26 cellular contexts compared by ENCODE assay signal in the genomic region with DNA sequence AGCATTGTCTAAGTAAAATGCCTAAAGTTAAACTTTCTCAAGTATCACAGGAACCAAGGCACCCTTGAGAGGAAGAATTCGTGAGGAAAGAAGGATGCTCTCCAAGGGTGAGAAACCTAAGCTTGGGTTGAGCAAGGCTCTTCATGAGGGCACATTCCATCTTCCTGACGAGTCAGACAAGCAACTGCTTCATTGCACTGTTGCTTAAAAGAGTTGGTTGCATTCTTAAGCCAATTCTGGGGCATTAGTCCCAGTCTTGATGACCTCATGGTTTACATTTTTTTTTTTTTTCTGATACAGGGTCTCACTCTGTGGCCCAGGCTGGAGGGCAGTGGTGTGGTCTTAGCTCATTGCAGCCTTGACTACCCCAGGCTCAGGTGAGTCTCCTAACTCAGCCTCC.
DNase-seq lines count a peak whose midpoint lies in the region; ATAC-seq, FAIRE-seq and TF ChIP-seq lines count a peak whose summit lies in the region.
"Had no signal": no experiment of that assay in that cellular context is flagged by ENCODE, and none has a peak within 500 bp of the region (broad histone marks: within the 10 kb centered on the region; RNA-seq: fewer than 3 reads in every experiment).

No MANE protein-coding gene starts in this region.

- H3K4ac ChIP-seq in mesendoderm (ENCODE audit: low read depth, low read length): no peak overlapping the region

- H3K79me2 ChIP-seq in mesendoderm (ENCODE audit: control insufficient read depth, insufficient read depth, low read length): no peaks in the 10 kb centered on the region

- no peak overlapping the region for H4K5ac ChIP-seq in mesendoderm (ENCODE audit: low read length)

- H3K23ac ChIP-seq in mesendoderm (ENCODE audit: low read length): no peak overlapping the region

- no peak overlapping the region for H2BK15ac ChIP-seq in mesendoderm (replicated peaks; ENCODE audit: low read depth)

- H3K9ac ChIP-seq in mesendoderm (ENCODE audit: low read length): no peak overlapping the region

- no peak overlapping the region for H3K4me3 Mint-ChIP-seq in HFFc6
- H3K4me3 Mint-ChIP-seq: CD4-positive, CD25-positive, alpha-beta regulatory T cell; GM23338; nephron; stimulated activated effector memory CD8-positive, alpha-beta T cell treated with anti-CD3 and anti-CD28 coated beads, Interleukin-12 subunit alpha, Interleukin-12 subunit beta, amount 100 ng/mL, for 72 hours had no signal

- no peak overlapping the region for H3K56ac ChIP-seq in mesendoderm (ENCODE audit: low read length)

- no peak for FAIRE-seq in bronchial epithelial cell (lab: Jason Lieb, UNC)
- FAIRE-seq: RCC 7860 had no signal

- TF ChIP-seq CTCF in HFFc6 (IDR thresholded peaks at IDR 0.05) (no peak), bronchial epithelial cell (IDR thresholded peaks at IDR 0.05; ENCODE audit: insufficient read depth, low read length, severe bottlenecking) (no peak)

- ATAC-seq in activated CD4-positive, CD25-positive, alpha-beta regulatory T cell treated with anti-CD3 and anti-CD28 coated beads, Interleukin-2, amount 50 U/mL, for 24 hours: no peak
- ATAC-seq: esophagus mucosa; GM23338; stimulated activated effector memory CD8-positive, alpha-beta T cell treated with anti-CD3 and anti-CD28 coated beads, Interleukin-12 subunit alpha, Interleukin-12 subunit beta, amount 100 ng/mL, for 72 hours had no signal

- H3K4me1 ChIP-seq in mesendoderm (ENCODE audit: control insufficient read depth, low read depth, low read length): no peaks in the 10 kb centered on the region
- H3K4me1 ChIP-seq: colonic mucosa, suprapubic skin had no signal

- H3K4me2 ChIP-seq in mesendoderm (ENCODE audit: low read length): no peak overlapping the region
- H3K4me2 ChIP-seq: GM23338, smooth muscle cell had no signal

- no peak overlapping the region for H2BK120ac ChIP-seq in mesendoderm (ENCODE audit: low read depth, low read length)

- DNase-seq in EH (ENCODE audit: low read depth): peak; percentile 75
- peak; percentile 37 for DNase-seq in HFFc6
- DNase-seq in bronchial epithelial cell (ENCODE audit: low read depth): peak; percentile 17
- DNase-seq in mesendoderm: peak; percentile 9
- DNase-seq in NCI-H1436 (lab: John Stamatoyannopoulos, UW): no peak
- no peak for DNase-seq in NCI-H69 (lab: John Stamatoyannopoulos, UW)
- DNase-seq: activated CD4-positive, alpha-beta T cell treated with anti-CD3 and anti-CD28 coated beads for 4 hours; activated CD8-positive, alpha-beta memory T cell treated with anti-CD3 and anti-CD28 coated beads for 24 hours; activated T-cell treated with anti-CD3 and anti-CD28 coated beads, Interleukin-2, amount 50 U/mL, for 1 hour; brain microvascular endothelial cell; CD4-positive, CD25-positive, alpha-beta regulatory T cell; colonic mucosa; effector memory CD4-positive, alpha-beta T cell; GDM1; islet precursor cell; NCI-H1417 treated with DMSO at 0.1 percent for 48 hours; NCI-H524 had no signal

- H3K18ac ChIP-seq in mesendoderm (ENCODE audit: low read length): no peak overlapping the region

- no peak overlapping the region for H3K27ac Mint-ChIP-seq in HFFc6
- H3K27ac Mint-ChIP-seq: CD4-positive, CD25-positive, alpha-beta regulatory T cell; GM23338; nephron; stimulated activated effector memory CD8-positive, alpha-beta T cell treated with anti-CD3 and anti-CD28 coated beads, Interleukin-12 subunit alpha, Interleukin-12 subunit beta, amount 100 ng/mL, for 72 hours had no signal

- no peak overlapping the region for H3K4me3 ChIP-seq in bronchial epithelial cell (ENCODE audit: low read depth, low read length)
- no peak overlapping the region for H3K4me3 ChIP-seq in mesendoderm (ENCODE audit: low read length)
- H3K4me3 ChIP-seq: colonic mucosa, GM23338, smooth muscle cell, suprapubic skin had no signal

- H4K8ac ChIP-seq in mesendoderm (ENCODE audit: low read depth, low read length): no peak overlapping the region

- no peaks in the 10 kb centered on the region for H3K36me3 ChIP-seq in bronchial epithelial cell (ENCODE audit: control insufficient read depth, insufficient read depth, low read length)
- no peaks in the 10 kb centered on the region for H3K36me3 ChIP-seq in mesendoderm (ENCODE audit: control insufficient read depth, insufficient read depth, low read length)
- H3K36me3 ChIP-seq: brain microvascular endothelial cell, colonic mucosa, suprapubic skin had no signal

- H3K79me1 ChIP-seq in mesendoderm (ENCODE audit: low read length): no peaks in the 10 kb centered on the region

- no peak overlapping the region for H2AK5ac ChIP-seq in mesendoderm (ENCODE audit: low read length)

- H2BK5ac ChIP-seq in mesendoderm (ENCODE audit: low read length): no peak overlapping the region

- WGBS in mesendoderm (ENCODE audit: extremely low coverage, insufficient coverage, low lambda C conversion rate): no CpG with 5 or more reads among the region's 2 CpGs

- H3K36me3 Mint-ChIP-seq in HFFc6 (ENCODE audit: low read depth): no peaks in the 10 kb centered on the region
- H3K36me3 Mint-ChIP-seq: CD4-positive, CD25-positive, alpha-beta regulatory T cell; stimulated activated effector memory CD8-positive, alpha-beta T cell treated with anti-CD3 and anti-CD28 coated beads, Interleukin-12 subunit alpha, Interleukin-12 subunit beta, amount 100 ng/mL, for 72 hours had no signal

- H3K27me3 ChIP-seq in bronchial epithelial cell (ENCODE audit: control insufficient read depth, insufficient read depth, low read length): no peaks in the 10 kb centered on the region
- no peaks in the 10 kb centered on the region for H3K27me3 ChIP-seq in mesendoderm (ENCODE audit: insufficient read depth, low read length, poor library complexity)
- H3K27me3 ChIP-seq: brain microvascular endothelial cell, colonic mucosa, suprapubic skin had no signal

- H3K9me3 Mint-ChIP-seq in HFFc6: no peaks in the 10 kb centered on the region
- H3K9me3 Mint-ChIP-seq: nephron; stimulated activated effector memory CD8-positive, alpha-beta T cell treated with anti-CD3 and anti-CD28 coated beads, Interleukin-12 subunit alpha, Interleukin-12 subunit beta, amount 100 ng/mL, for 72 hours had no signal

- H3K27ac ChIP-seq in mesendoderm (ENCODE audit: low read depth, low read length): no peak overlapping the region
- H3K27ac ChIP-seq: brain microvascular endothelial cell, colonic mucosa, HL-60, suprapubic skin had no signal

- no peaks in the 10 kb centered on the region for H3K27me3 Mint-ChIP-seq in HFFc6 (ENCODE audit: insufficient read depth)

- peaks cover 6% of the 10 kb centered on the region; the same call in 1 of the 2 replicates for H3K4me1 Mint-ChIP-seq in HFFc6 (ENCODE audit: low read depth)
- H3K4me1 Mint-ChIP-seq: CD4-positive, CD25-positive, alpha-beta regulatory T cell; stimulated activated effector memory CD8-positive, alpha-beta T cell treated with anti-CD3 and anti-CD28 coated beads, Interleukin-12 subunit alpha, Interleukin-12 subunit beta, amount 100 ng/mL, for 72 hours had no signal

Comparison
In these comparisons a context has a peak if more than half of its experiments do, and no peak if none do; other contexts are left out.
1. DNase-seq: peak in EH (single experiment), HFFc6 (single experiment), bronchial epithelial cell (single experiment) and mesendoderm (single experiment); none in NCI-H1436 (single experiment) and NCI-H69 (single experiment).